In genomic region chr3:131026321-131027151, GRCh38 we compare ENCODE assay signal across 8 cellular contexts. TPM values are rescaled to one million over a fixed set of nuclear protein-coding genes. Genes with fewer than 3 reads are reported as not detected.
A peak's percentile ranks its signal among the peaks of the same experiment; 100 is the strongest.
DNase-seq lines count a peak whose midpoint lies in the region; ATAC-seq and TF ChIP-seq lines count a peak whose summit lies in the region.

Gene ASTE1, minus strand, starts transcription at chr3:131026825. Its CDS starts 1,519 bp downstream, at chr3:131025306.
Gene NEK11, plus strand, starts transcription at chr3:131026877. Its CDS starts 2,832 bp downstream, at chr3:131029709.

- TF ChIP-seq POLR2A in NB4 (IDR thresholded peaks at IDR 0.05; ENCODE audit: extremely low read depth, insufficient read length): peak; percentile 80

- H3K4me3 ChIP-seq in GM06990 (replicated peaks; ENCODE audit: low read depth, low read length) (peak within 1 kb of the TSS; percentile 93), NB4 (ENCODE audit: low read depth, low read length) (peak within 1 kb of the TSS; percentile 88), thymus (ENCODE audit: low read length) (peak within 1 kb of the TSS; percentile 83)

- 1% methylated on average over 56 of the region's 56 CpGs for WGBS in thymus

- H3K9me3 Mint-ChIP-seq in activated naive CD4-positive, alpha-beta T cell treated with anti-CD3 and anti-CD28 coated beads, Interleukin-2, amount 50 U/mL, for 24 hours: no peaks in the 10 kb centered on the region
- no peaks in the 10 kb centered on the region for H3K9me3 Mint-ChIP-seq in osteocyte (ENCODE audit: unreplicated experiment)

- peak within 1 kb of the TSS; percentile 86 for H3K4me3 Mint-ChIP-seq in activated naive CD4-positive, alpha-beta T cell treated with anti-CD3 and anti-CD28 coated beads, Interleukin-2, amount 50 U/mL, for 24 hours
- peak within 1 kb of the TSS; percentile 89 for H3K4me3 Mint-ChIP-seq in osteocyte (ENCODE audit: unreplicated experiment)

- H3K36me3 Mint-ChIP-seq in activated naive CD4-positive, alpha-beta T cell treated with anti-CD3 and anti-CD28 coated beads, Interleukin-2, amount 50 U/mL, for 24 hours: peaks cover 12% of the 10 kb centered on the region
- peaks cover 10% of the 10 kb centered on the region for H3K36me3 Mint-ChIP-seq in osteocyte (ENCODE audit: unreplicated experiment)

- peak within 1 kb of the TSS; percentile 95 for H3K27ac ChIP-seq in thymus (ENCODE audit: low read depth)

- peaks cover 15% of the 10 kb centered on the region for H3K4me1 ChIP-seq in thymus (ENCODE audit: control insufficient read depth, insufficient read depth, low read length)

- no peak for TF ChIP-seq CTCF in GM06990 (IDR thresholded peaks at IDR 0.05; ENCODE audit: insufficient read depth, low read length, poor library complexity, severe bottlenecking)
- no peak for TF ChIP-seq CTCF in NB4 (IDR thresholded peaks at IDR 0.05; ENCODE audit: low read depth, low read length)
- no peak for TF ChIP-seq CTCF in osteocyte (IDR thresholded peaks at IDR 0.05)

- no peaks in the 10 kb centered on the region for H3K27me3 Mint-ChIP-seq in activated naive CD4-positive, alpha-beta T cell treated with anti-CD3 and anti-CD28 coated beads, Interleukin-2, amount 50 U/mL, for 24 hours
- H3K27me3 Mint-ChIP-seq in osteocyte (ENCODE audit: unreplicated experiment): no peaks in the 10 kb centered on the region

- H3K9me3 ChIP-seq in thymus (ENCODE audit: control insufficient read depth): no peaks in the 10 kb centered on the region

- no peaks in the 10 kb centered on the region; the same call in 1 of the 2 replicates for H3K36me3 ChIP-seq in GM06990 (ENCODE audit: control insufficient read depth, insufficient read depth, low read length)
- peaks cover 6% of the 10 kb centered on the region for H3K36me3 ChIP-seq in thymus (ENCODE audit: control insufficient read depth, insufficient read depth)

- H3K27me3 ChIP-seq in GM06990 (replicated peaks; ENCODE audit: control insufficient read depth, insufficient read depth, low read length) (no peaks in the 10 kb centered on the region), thymus (ENCODE audit: control insufficient read depth, insufficient read depth) (no peaks in the 10 kb centered on the region)

- ATAC-seq in HG02571 (IDR thresholded peaks at IDR 0.05; ENCODE audit: unreplicated experiment): peak; percentile 99

- DNase-seq in GM06990 (ENCODE audit: extremely low read depth, insufficient read length) (peak; percentile 86), NB4 (ENCODE audit: low read depth) (peak; percentile 88), SK-N-DZ (ENCODE audit: low spot score) (peak; percentile 84), glomerular visceral epithelial cell (ENCODE audit: extremely low spot score) (peak; percentile 84), osteocyte (ENCODE audit: extremely low spot score, unreplicated experiment) (peak; percentile 96)

- H3K4me1 Mint-ChIP-seq in activated naive CD4-positive, alpha-beta T cell treated with anti-CD3 and anti-CD28 coated beads, Interleukin-2, amount 50 U/mL, for 24 hours: peaks cover 50% of the 10 kb centered on the region
- H3K4me1 Mint-ChIP-seq in osteocyte (ENCODE audit: unreplicated experiment): peaks cover 22% of the 10 kb centered on the region

- peak within 1 kb of the TSS; percentile 91 for H3K27ac Mint-ChIP-seq in activated naive CD4-positive, alpha-beta T cell treated with anti-CD3 and anti-CD28 coated beads, Interleukin-2, amount 50 U/mL, for 24 hours
- H3K27ac Mint-ChIP-seq in osteocyte (ENCODE audit: unreplicated experiment): peak within 1 kb of the TSS; percentile 96

RNA-seq across cellular contexts. Expression of gene ASTE1, which starts in this region (rescaled TPM):
- 7.8 and 11.8 TPM in 2 replicates for polyA plus RNA-seq in SK-N-DZ (2014; cell fraction: cytosol; rRNA removed)
- 3.6 and 4.7 TPM in 2 replicates for polyA plus RNA-seq in SK-N-DZ (2014; cell fraction: nucleus; rRNA removed)
- total RNA-seq in osteocyte: 6.2 and 6.6 TPM in 2 replicates
- polyA plus RNA-seq in thymus: 8.1 TPM

RNA-seq across cellular contexts. Expression of gene NEK11, which starts in this region (rescaled TPM):
- 1.3 TPM in 2 replicates for polyA plus RNA-seq in SK-N-DZ (2014; cell fraction: cytosol; rRNA removed)
- 1.5 and 2.2 TPM in 2 replicates for polyA plus RNA-seq in SK-N-DZ (2014; cell fraction: nucleus; rRNA removed)
- 5.1 and 6.2 TPM in 2 replicates for total RNA-seq in osteocyte
- 3.2 TPM for polyA plus RNA-seq in thymus

Comparison
In these comparisons a context has a peak if more than half of its experiments do, and no peak if none do; other contexts are left out.
1. Peak in every context shown above with its lines: DNase-seq, ATAC-seq, H3K4me3 ChIP-seq and H3K27ac ChIP-seq.